Comparison of ENCODE assay signal across 1 cellular context in genomic region chr21:17987328-17987727, GRCh38.
TF ChIP-seq lines count a peak whose summit lies in the region.

No MANE protein-coding gene starts in this region.

TF ChIP-seq in GM23338, 12 proteins besides CTCF, POLR2A, EP300 and RAD21 (continued from another document):
- TF ChIP-seq REST (IDR thresholded peaks at IDR 0.05; ENCODE audit: unreplicated experiment) (no peak), POLR2AphosphoS5 (IDR thresholded peaks at IDR 0.05; ENCODE audit: low read depth) (no peak), CREB1 (CRISPR knock-in tag; IDR thresholded peaks at IDR 0.05; ENCODE audit: low read depth) (no peak), EZH2 (IDR thresholded peaks at IDR 0.05; ENCODE audit: low read depth, unreplicated experiment) (no peak), STAT1 (IDR thresholded peaks at IDR 0.05; ENCODE audit: unreplicated experiment) (no peak), ZNF114 (CRISPR knock-in tag; IDR thresholded peaks at IDR 0.05) (no peak), ZNF331 (CRISPR knock-in tag; IDR thresholded peaks at IDR 0.05; ENCODE audit: low read depth) (no peak), EZH2phosphoT487 (IDR thresholded peaks at IDR 0.05; ENCODE audit: unreplicated experiment) (no peak)
